In genomic region chr3:41715376-41715775, GRCh38 we compare ENCODE assay signal across 17 cellular contexts.
DNase-seq lines count a peak whose midpoint lies in the region; ATAC-seq, FAIRE-seq and TF ChIP-seq lines count a peak whose summit lies in the region.
"Had no signal": no experiment of that assay in that cellular context is flagged by ENCODE, and none has a peak within 500 bp of the region (broad histone marks: within the 10 kb centered on the region; RNA-seq: fewer than 3 reads in every experiment).

No MANE protein-coding gene starts in this region.

- H3K36me3 ChIP-seq in K562 (ENCODE audit: control insufficient read depth, insufficient read depth, low read length) = no peaks in the 10 kb centered on the region
- no peaks in the 10 kb centered on the region for H3K36me3 ChIP-seq in uterus
- H3K36me3 ChIP-seq in CD8-positive, alpha-beta T cell (ENCODE audit: insufficient read depth, low read length) = no peaks in the 10 kb centered on the region

- ATAC-seq in K562 = no peak
- ATAC-seq in CD8-positive, alpha-beta T cell = no peak

- H3K9ac ChIP-seq in K562 (ENCODE audit: insufficient read depth in 1 of 2, low read depth in 2 of 2, low read length in 2 of 2) = no peak overlapping the region

- no peak overlapping the region for H3K27ac Mint-ChIP-seq in CD8-positive, alpha-beta T cell
- H3K27ac Mint-ChIP-seq: B cell; CD4-positive, alpha-beta T cell; HFFc6 had no signal

- no peak for TF ChIP-seq EP300 in K562 (IDR thresholded peaks at IDR 0.05; ENCODE audit: low read length)

- H3K27ac ChIP-seq in K562 (ENCODE audit: extremely low read depth, low read depth, low read length) (no peak overlapping the region), uterus (peak overlapping the region; percentile 74 to 76)
- H3K27ac ChIP-seq in CD8-positive, alpha-beta T cell (ENCODE audit: low read depth, low read length) = no peak overlapping the region
- H3K27ac ChIP-seq: HL-60 had no signal

- in situ Hi-C loops in K562 (cut with MboI) = no loop called here

- DNase-seq in DMS79 treated with DMSO at 0.1 percent for 48 hours (lab: John Stamatoyannopoulos, UW) = peak; percentile 6
- no peak for DNase-seq in K562 (ENCODE audit: extremely low read depth in 1 of 4, low spot score in 3 of 4)
- DNase-seq in left kidney (ENCODE audit: low read depth, low spot score) = peak; percentile 18
- DNase-seq in uterus = no peak
- DNase-seq in activated CD4-positive, CD25-positive, alpha-beta regulatory T cell treated with anti-CD3 and anti-CD28 coated beads, Interleukin-2, amount 50 U/mL, for 72 hours = no peak
- DNase-seq in CD8-positive, alpha-beta T cell = no peak
- no peak for DNase-seq in Ammon's horn (ENCODE audit: low spot score)
- DNase-seq: ACHN; C1 segment of cervical spinal cord; CD4-positive, alpha-beta T cell; DND-41; GDM1; HCEC 1CT; HFFc6 had no signal

- TF ChIP-seq POLR2A in K562 (conservative IDR thresholded peaks at IDR 0.05) (no peak), uterus (IDR thresholded peaks at IDR 0.05) (no peak)

- H3K4me3 ChIP-seq in K562 (no peak overlapping the region), uterus (no peak overlapping the region)
- H3K4me3 ChIP-seq in CD8-positive, alpha-beta T cell (ENCODE audit: low read depth, low read length) = no peak overlapping the region

- no peaks in the 10 kb centered on the region for H3K79me2 ChIP-seq in K562 (ENCODE audit: control insufficient read depth, insufficient read depth, low read length)

- H3K36me3 Mint-ChIP-seq in CD8-positive, alpha-beta T cell = peaks cover 4% of the 10 kb centered on the region

- no TSS peak for BruUV-seq in K562 (replicated peaks; lab: Mats Ljungman, UMichigan)

- POLR2A ChIA-PET in K562 (lab: Yijun Ruan, JAX) = no interaction called here
- POLR2A ChIA-PET in CD8-positive, alpha-beta T cell (lab: Charles Lee) = no interaction called here

- no peak overlapping the region for H3K4me2 ChIP-seq in K562 (ENCODE audit: insufficient read depth, low read length)

- 42% methylated on average over 3 of the region's 3 CpGs for WGBS in K562 (ENCODE audit: insufficient coverage, low coverage, missing lambda C conversion rate)

- no peak for TF ChIP-seq RAD21 in K562 (CRISPR knock-in tag; conservative IDR thresholded peaks at IDR 0.05 in 1 of 2, IDR thresholded peaks at IDR 0.05 in 1 of 2)

- intact Hi-C loops in K562 (cut with micrococcal nuclease) = no loop called here
- intact Hi-C loops in uterus (cut with DNase I; ENCODE audit: low total_unique reads) = no loop called here
- intact Hi-C loops in CD8-positive, alpha-beta T cell (cut with DNase I, micrococcal nuclease) = no loop called here

- H3K4me1 ChIP-seq in K562 (replicated peaks in 1 of 2; ENCODE audit: control insufficient read depth in 2 of 2, insufficient read depth in 2 of 2, low read length in 2 of 2) (no peaks in the 10 kb centered on the region), uterus (no peaks in the 10 kb centered on the region)
- H3K4me1 ChIP-seq in CD8-positive, alpha-beta T cell (ENCODE audit: insufficient read depth, low read length) = no peaks in the 10 kb centered on the region

- CTCF ChIA-PET in K562 (lab: Yijun Ruan, JAX; ENCODE audit: low intra/inter-chr PET ratio) = no interaction called here
- CTCF ChIA-PET in CD8-positive, alpha-beta T cell (lab: Charles Lee) = interaction anchor here (0.8 kb wide), 1 partner anchor 358 kb away, joined by 3 read pairs; no protein-coding TSS in a partner anchor

- no peaks in the 10 kb centered on the region for H3K9me1 ChIP-seq in K562 (ENCODE audit: control insufficient read depth, insufficient read depth, low read length)

- H4K20me1 ChIP-seq in K562 (replicated peaks; ENCODE audit: control insufficient read depth, insufficient read depth, low read length) = no peaks in the 10 kb centered on the region

- no peak for TF ChIP-seq CTCF in K562 (IDR thresholded peaks at IDR 0.05 in 2 of 3, conservative IDR thresholded peaks at IDR 0.05 in 1 of 3; ENCODE audit: insufficient read depth in 2 of 3, low read depth in 1 of 3, low read length in 3 of 3)
- TF ChIP-seq CTCF in uterus (IDR thresholded peaks at IDR 0.05) = no peak
- TF ChIP-seq CTCF in CD8-positive, alpha-beta T cell (IDR thresholded peaks at IDR 0.05) = no peak

- H2AFZ ChIP-seq in K562 (ENCODE audit: low read depth, low read length) = peak overlapping the region; percentile 33

- H3K9me3 ChIP-seq in K562 (replicated peaks; ENCODE audit: control insufficient read depth, insufficient read depth, low read depth, low read length) (no peaks in the 10 kb centered on the region), uterus (no peaks in the 10 kb centered on the region)
- H3K9me3 ChIP-seq in CD8-positive, alpha-beta T cell (ENCODE audit: low read length) = no peaks in the 10 kb centered on the region

- H3K4me3 Mint-ChIP-seq in CD8-positive, alpha-beta T cell = no peak overlapping the region
- H3K4me3 Mint-ChIP-seq: B cell; CD4-positive, alpha-beta T cell; HFFc6 had no signal

- H3K27me3 Mint-ChIP-seq in CD8-positive, alpha-beta T cell (ENCODE audit: low read depth) = no peaks in the 10 kb centered on the region
- H3K27me3 Mint-ChIP-seq: B cell; CD4-positive, alpha-beta T cell had no signal

- no peaks in the 10 kb centered on the region for H3K9me3 Mint-ChIP-seq in CD8-positive, alpha-beta T cell
- H3K9me3 Mint-ChIP-seq: CD4-positive, alpha-beta T cell; HFFc6 had no signal

- no peaks in the 10 kb centered on the region for H3K4me1 Mint-ChIP-seq in CD8-positive, alpha-beta T cell (ENCODE audit: low read depth)
- H3K4me1 Mint-ChIP-seq: B cell had no signal

- H3K27me3 ChIP-seq in K562 (ENCODE audit: control insufficient read depth in 2 of 2, insufficient read depth in 2 of 2, low read length in 2 of 2) (no peaks in the 10 kb centered on the region; a peak in 1 of 5 replicates), uterus (no peaks in the 10 kb centered on the region)
- no peaks in the 10 kb centered on the region for H3K27me3 ChIP-seq in CD8-positive, alpha-beta T cell (ENCODE audit: insufficient read depth, low read length)

- peak; percentile 35 for FAIRE-seq in K562 (lab: Jason Lieb, UNC)
- FAIRE-seq: GM12892 had no signal

TF ChIP-seq in K562, 482 proteins besides CTCF, POLR2A, EP300 and RAD21:
- TF ChIP-seq NFYB (IDR thresholded peaks at IDR 0.05; ENCODE audit: extremely low read depth, insufficient read length) (no peak), HMG20A (CRISPR knock-in tag; conservative IDR thresholded peaks at IDR 0.05) (no peak), PRPF4 (IDR thresholded peaks at IDR 0.05; ENCODE audit: insufficient read depth, low read depth, low read length, poor library complexity, severe bottlenecking) (no peak), GMEB1 (CRISPR knock-in tag; IDR thresholded peaks at IDR 0.05) (no peak), MIER1 (IDR thresholded peaks at IDR 0.05; ENCODE audit: low read depth) (no peak), SIN3B (IDR thresholded peaks at IDR 0.05; ENCODE audit: low read depth) (no peak), FOXP1 (CRISPR knock-in tag; IDR thresholded peaks at IDR 0.05) (no peak), MCM7 (IDR thresholded peaks at IDR 0.05) (no peak), SMAD1 (IDR thresholded peaks at IDR 0.05; ENCODE audit: low read depth, low read length, partially characterized antibody) (no peak), TRIM28 (IDR thresholded peaks at IDR 0.05) (no peak), SMAD2 (IDR thresholded peaks at IDR 0.05; ENCODE audit: low read depth, low read length) (no peak), THRAP3 (IDR thresholded peaks at IDR 0.05; ENCODE audit: borderline replicate concordance) (no peak), TOE1 (IDR thresholded peaks at IDR 0.05; ENCODE audit: borderline replicate concordance) (no peak), TOE1 (CRISPR knock-in tag; IDR thresholded peaks at IDR 0.05; ENCODE audit: borderline replicate concordance, low read depth) (no peak), CBX1 (IDR thresholded peaks at IDR 0.05; ENCODE audit: low read depth) (no peak), ZNF507 (tag; conservative IDR thresholded peaks at IDR 0.05) (no peak), ZNF165 (CRISPR knock-in tag; IDR thresholded peaks at IDR 0.05; ENCODE audit: borderline replicate concordance) (no peak)
- TF ChIP-seq, protein P1, sequence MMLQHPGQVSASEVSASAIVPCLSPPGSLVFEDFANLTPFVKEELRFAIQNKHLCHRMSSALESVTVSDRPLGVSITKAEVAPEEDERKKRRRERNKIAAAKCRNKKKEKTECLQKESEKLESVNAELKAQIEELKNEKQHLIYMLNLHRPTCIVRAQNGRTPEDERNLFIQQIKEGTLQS (IDR thresholded peaks at IDR 0.05) = no peak
- TF ChIP-seq, protein P1 (CRISPR knock-in tag; conservative IDR thresholded peaks at IDR 0.05) = no peak
- TF ChIP-seq, protein P2, sequence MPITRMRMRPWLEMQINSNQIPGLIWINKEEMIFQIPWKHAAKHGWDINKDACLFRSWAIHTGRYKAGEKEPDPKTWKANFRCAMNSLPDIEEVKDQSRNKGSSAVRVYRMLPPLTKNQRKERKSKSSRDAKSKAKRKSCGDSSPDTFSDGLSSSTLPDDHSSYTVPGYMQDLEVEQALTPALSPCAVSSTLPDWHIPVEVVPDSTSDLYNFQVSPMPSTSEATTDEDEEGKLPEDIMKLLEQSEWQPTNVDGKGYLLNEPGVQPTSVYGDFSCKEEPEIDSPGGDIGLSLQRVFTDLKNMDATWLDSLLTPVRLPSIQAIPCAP (CRISPR knock-in tag; IDR thresholded peaks at IDR 0.05; ENCODE audit: borderline replicate concordance) = no peak

Comparison
In these comparisons a context has a peak if more than half of its experiments do, and no peak if none do; other contexts are left out.
1. DNase-seq: peak in DMS79 treated with DMSO at 0.1 percent for 48 hours (single experiment) and left kidney (single experiment); none in K562 (0 of 4), uterus (0 of 2), activated CD4-positive, CD25-positive, alpha-beta regulatory T cell treated with anti-CD3 and anti-CD28 coated beads, Interleukin-2, amount 50 U/mL, for 72 hours (single experiment), CD8-positive, alpha-beta T cell (0 of 7) and Ammon's horn (single experiment).
2. H3K27ac ChIP-seq: peak in uterus (2 of 2); none in K562 (single experiment) and CD8-positive, alpha-beta T cell (single experiment).